In genomic region chr14:28629328-28630004, GRCh38 we compare ENCODE assay signal across 18 cellular contexts.
A peak's percentile ranks its signal among the peaks of the same experiment; 100 is the strongest.
DNase-seq lines count a peak whose midpoint lies in the region; ATAC-seq and FAIRE-seq lines count a peak whose summit lies in the region.
"Had no signal": no experiment of that assay in that cellular context is flagged by ENCODE, and none has a peak within 500 bp of the region (broad histone marks: within the 10 kb centered on the region; RNA-seq: fewer than 3 reads in every experiment).

No MANE protein-coding gene starts in this region.

- H3K4me3 Mint-ChIP-seq in CD8-positive, alpha-beta memory T cell = no peak overlapping the region
- no peak overlapping the region for H3K4me3 Mint-ChIP-seq in activated CD8-positive, alpha-beta T cell treated with anti-CD3 and anti-CD28 coated beads, Interleukin-2, amount 10 ng/mL, durations not matched to agents 7 days and 5 days
- H3K4me3 Mint-ChIP-seq: CD4-positive, alpha-beta memory T cell; GM23338; H9 had no signal

- in situ Hi-C loops in T47D (cut with HindIII; ENCODE audit: low pct_unique_long_range_greater_than_20kb, low sequenced_read_pairs) = no loop called here

- POLR2A ChIA-PET in CD8-positive, alpha-beta memory T cell (lab: Charles Lee) = no interaction called here
- POLR2A ChIA-PET in activated CD8-positive, alpha-beta T cell treated with anti-CD3 and anti-CD28 coated beads, Interleukin-2, amount 10 ng/mL, durations not matched to agents 7 days and 5 days (lab: Charles Lee) = interaction anchor here (0.6 kb wide), 1 partner anchor 9 kb away, joined by 4 read pairs; no protein-coding TSS in a partner anchor

- H3K27ac Mint-ChIP-seq in CD8-positive, alpha-beta memory T cell = no peak overlapping the region
- no peak overlapping the region for H3K27ac Mint-ChIP-seq in activated CD8-positive, alpha-beta T cell treated with anti-CD3 and anti-CD28 coated beads, Interleukin-2, amount 10 ng/mL, durations not matched to agents 7 days and 5 days
- H3K27ac Mint-ChIP-seq: CD4-positive, alpha-beta memory T cell; GM23338; H9 had no signal

- H3K9me3 Mint-ChIP-seq in CD8-positive, alpha-beta memory T cell = peaks cover 9 to 45% (median 14%) of the 10 kb centered on the region in 5 donors
- H3K9me3 Mint-ChIP-seq in activated CD8-positive, alpha-beta T cell treated with anti-CD3 and anti-CD28 coated beads, Interleukin-2, amount 10 ng/mL, durations not matched to agents 7 days and 5 days (ENCODE audit: insufficient read depth) = no peaks in the 10 kb centered on the region

- CTCF ChIA-PET in CD8-positive, alpha-beta memory T cell (lab: Charles Lee) = no interaction called here
- CTCF ChIA-PET in activated CD8-positive, alpha-beta T cell treated with anti-CD3 and anti-CD28 coated beads, Interleukin-2, amount 10 ng/mL, durations not matched to agents 7 days and 5 days (lab: Charles Lee) = no interaction called here

- no peaks in the 10 kb centered on the region for H3K36me3 ChIP-seq in CD8-positive, alpha-beta memory T cell (ENCODE audit: insufficient read depth, low read length)
- H3K36me3 ChIP-seq: BE2C had no signal

- H3K4me1 ChIP-seq in CD8-positive, alpha-beta memory T cell (ENCODE audit: insufficient read depth, low read length) = no peaks in the 10 kb centered on the region
- H3K4me1 ChIP-seq: A549, BE2C had no signal

- ATAC-seq in HG03565 (IDR thresholded peaks at IDR 0.05; ENCODE audit: unreplicated experiment) = no peak
- no peak for ATAC-seq in activated CD8-positive, alpha-beta T cell treated with anti-CD3 and anti-CD28 coated beads, Interleukin-2, amount 10 ng/mL, durations not matched to agents 7 days and 5 days
- ATAC-seq: A549, GM23338, K562 had no signal

- no peak overlapping the region for H3K4me3 ChIP-seq in CD8-positive, alpha-beta memory T cell (ENCODE audit: low read length)
- H3K4me3 ChIP-seq: A549, GM23338, K562 had no signal

- H3K27ac ChIP-seq in epithelial cell of prostate = peak overlapping the region; percentile 3
- no peak overlapping the region for H3K27ac ChIP-seq in CD8-positive, alpha-beta memory T cell (ENCODE audit: low read depth, low read length)
- H3K27ac ChIP-seq: A549, C4-2B had no signal

- no peaks in the 10 kb centered on the region for H3K9me3 ChIP-seq in CD8-positive, alpha-beta memory T cell (ENCODE audit: low read length)
- H3K9me3 ChIP-seq: A549, BE2C had no signal

- FAIRE-seq in HTR-8/SVneo (lab: Jason Lieb, UNC) = peak; percentile 80
- FAIRE-seq: A549, D721Med, GM18507, K562 had no signal

- H3K36me3 Mint-ChIP-seq in CD8-positive, alpha-beta memory T cell = no peaks in the 10 kb centered on the region
- no peaks in the 10 kb centered on the region for H3K36me3 Mint-ChIP-seq in activated CD8-positive, alpha-beta T cell treated with anti-CD3 and anti-CD28 coated beads, Interleukin-2, amount 10 ng/mL, durations not matched to agents 7 days and 5 days (ENCODE audit: low read depth)
- H3K36me3 Mint-ChIP-seq: CD4-positive, alpha-beta memory T cell had no signal

- H3K27me3 Mint-ChIP-seq in CD8-positive, alpha-beta memory T cell = no peaks in the 10 kb centered on the region
- H3K27me3 Mint-ChIP-seq in activated CD8-positive, alpha-beta T cell treated with anti-CD3 and anti-CD28 coated beads, Interleukin-2, amount 10 ng/mL, durations not matched to agents 7 days and 5 days (ENCODE audit: low read depth) = no peaks in the 10 kb centered on the region
- H3K27me3 Mint-ChIP-seq: CD4-positive, alpha-beta memory T cell had no signal

- no peaks in the 10 kb centered on the region for H3K27me3 ChIP-seq in CD8-positive, alpha-beta memory T cell (ENCODE audit: insufficient read depth, low read length, poor library complexity, severe bottlenecking)
- H3K27me3 ChIP-seq: BE2C had no signal

- peak; percentile 22 for DNase-seq in DMS53 treated with DMSO at 0.1 percent for 48 hours (lab: John Stamatoyannopoulos, UW; ENCODE audit: unreplicated experiment)
- no peak for DNase-seq in HTR-8/SVneo (ENCODE audit: insufficient read length, low spot score)
- DNase-seq in T47D (ENCODE audit: low read depth in 1 of 2, low spot score in 1 of 2) = peak; percentile 46 to 84
- no peak for DNase-seq in epithelial cell of prostate (ENCODE audit: low read depth, low spot score)
- DNase-seq in CD8-positive, alpha-beta memory T cell = no peak
- no peak for DNase-seq in activated CD8-positive, alpha-beta T cell treated with anti-CD3 and anti-CD28 coated beads, Interleukin-2, amount 10 ng/mL, durations not matched to agents 7 days and 5 days
- DNase-seq: BE2C; CD4-positive, alpha-beta memory T cell; COR-L47; DMS153; H9 had no signal

- H3K4me1 Mint-ChIP-seq in CD8-positive, alpha-beta memory T cell = no peaks in the 10 kb centered on the region
- H3K4me1 Mint-ChIP-seq in activated CD8-positive, alpha-beta T cell treated with anti-CD3 and anti-CD28 coated beads, Interleukin-2, amount 10 ng/mL, durations not matched to agents 7 days and 5 days (ENCODE audit: low read depth) = no peaks in the 10 kb centered on the region
- H3K4me1 Mint-ChIP-seq: CD4-positive, alpha-beta memory T cell; GM23338; H9 had no signal

Comparison
In these comparisons a context has a peak if more than half of its experiments do, and no peak if none do; other contexts are left out.
1. DNase-seq: peak in DMS53 treated with DMSO at 0.1 percent for 48 hours (single experiment) and T47D (2 of 2); none in HTR-8/SVneo (single experiment), epithelial cell of prostate (single experiment), CD8-positive, alpha-beta memory T cell (0 of 5) and activated CD8-positive, alpha-beta T cell treated with anti-CD3 and anti-CD28 coated beads, Interleukin-2, amount 10 ng/mL, durations not matched to agents 7 days and 5 days (single experiment).